12 cellular contexts compared by ENCODE assay signal in the genomic region with DNA sequence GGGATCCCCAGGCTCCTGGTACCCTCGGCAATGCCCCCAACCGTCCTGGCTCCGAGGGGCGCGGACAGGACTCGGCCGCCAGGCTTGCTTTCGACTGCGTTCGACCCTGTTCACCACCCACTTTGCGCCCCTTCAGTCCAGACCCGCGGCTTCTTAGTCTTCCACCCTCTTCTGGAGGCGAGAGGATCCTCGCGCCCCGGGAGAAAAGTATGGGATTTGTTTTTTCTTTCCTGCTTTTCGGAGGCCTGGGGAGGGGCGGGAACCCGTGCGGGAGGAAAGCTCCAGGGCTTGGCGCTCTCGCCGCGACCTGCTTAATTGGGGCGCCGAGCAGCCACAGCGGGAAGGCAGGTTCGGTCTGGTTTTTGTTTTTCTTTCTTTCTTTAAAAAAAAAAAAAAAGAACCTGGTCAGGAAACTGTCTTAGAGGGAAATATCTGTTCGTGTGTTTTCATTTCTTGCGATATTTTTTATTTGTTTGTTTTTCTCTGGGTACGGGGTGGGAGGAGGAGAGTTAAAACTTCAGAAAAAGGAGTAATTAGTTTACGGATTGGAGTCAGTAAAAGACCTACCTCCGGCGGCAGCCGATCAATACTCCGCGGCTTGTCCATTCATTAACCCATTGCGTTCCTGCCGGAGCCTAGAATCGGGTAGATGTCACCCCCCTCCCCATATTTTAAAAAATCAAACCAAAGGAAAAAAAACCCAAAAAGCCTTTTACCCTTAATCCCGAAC. TPM values are rescaled to one million over a fixed set of nuclear protein-coding genes. Genes with fewer than 3 reads are reported as not detected.
DNase-seq lines count a peak whose midpoint lies in the region; ATAC-seq and TF ChIP-seq lines count a peak whose summit lies in the region.
"Had no signal": no experiment of that assay in that cellular context is flagged by ENCODE, and none has a peak within 500 bp of the region (broad histone marks: within the 10 kb centered on the region; RNA-seq: fewer than 3 reads in every experiment).

No MANE protein-coding gene starts in this region.

- POLR2A ChIA-PET in activated CD4-positive, alpha-beta T cell treated with anti-CD3 and anti-CD28 coated beads for 36 hours (lab: Charles Lee) = no interaction called here

- no peaks in the 10 kb centered on the region for H3K9me3 Mint-ChIP-seq in activated CD4-positive, alpha-beta T cell treated with anti-CD3 and anti-CD28 coated beads for 36 hours (ENCODE audit: low read depth)
- H3K9me3 Mint-ChIP-seq: dendritic cell treated with granulocyte-macrophage colony-stimulating factor and Interleukin-4, amounts not matched to agents 40 ng/mL and 50 ng/mL, for 4 days had no signal

- no peaks in the 10 kb centered on the region for H3K9me3 ChIP-seq in ascending aorta
- no peaks in the 10 kb centered on the region for H3K9me3 ChIP-seq in thoracic aorta

- H3K27me3 Mint-ChIP-seq in activated CD4-positive, alpha-beta T cell treated with anti-CD3 and anti-CD28 coated beads for 36 hours = peaks cover 72% of the 10 kb centered on the region

- CTCF ChIA-PET in activated CD4-positive, alpha-beta T cell treated with anti-CD3 and anti-CD28 coated beads for 36 hours (lab: Charles Lee) = interaction anchor here (0.7 kb wide), 1 partner anchor 46 kb away, joined by 3 read pairs; no protein-coding TSS in a partner anchor

- peak overlapping the region; percentile 52 for H3K4me3 Mint-ChIP-seq in activated CD4-positive, alpha-beta T cell treated with anti-CD3 and anti-CD28 coated beads for 36 hours
- H3K4me3 Mint-ChIP-seq: dendritic cell treated with granulocyte-macrophage colony-stimulating factor and Interleukin-4, amounts not matched to agents 40 ng/mL and 50 ng/mL, for 4 days; IgD-negative memory B cell had no signal

- TF ChIP-seq CTCF in ascending aorta (IDR thresholded peaks at IDR 0.05) = no peak
- no peak for TF ChIP-seq CTCF in thoracic aorta (IDR thresholded peaks at IDR 0.05)

- no peaks in the 10 kb centered on the region for H3K36me3 Mint-ChIP-seq in activated CD4-positive, alpha-beta T cell treated with anti-CD3 and anti-CD28 coated beads for 36 hours (ENCODE audit: low read depth)
- H3K36me3 Mint-ChIP-seq: IgD-negative memory B cell had no signal

- H3K36me3 ChIP-seq in ascending aorta (no peaks in the 10 kb centered on the region), thoracic aorta (no peaks in the 10 kb centered on the region)

- H3K4me1 Mint-ChIP-seq in activated CD4-positive, alpha-beta T cell treated with anti-CD3 and anti-CD28 coated beads for 36 hours = peaks cover 31% of the 10 kb centered on the region

- peaks cover 6 to 22% of the 10 kb centered on the region in 2 donors for H3K4me1 ChIP-seq in ascending aorta
- peaks cover 24 to 28% of the 10 kb centered on the region in 2 donors for H3K4me1 ChIP-seq in thoracic aorta (ENCODE audit: control insufficient read depth in 1 of 2, low read depth in 2 of 2)

- no peak for DNase-seq in activated CD4-positive, alpha-beta T cell treated with anti-CD3 and anti-CD28 coated beads for 36 hours
- DNase-seq in activated CD4-positive, alpha-beta T cell treated with anti-CD3 and anti-CD28 coated beads for 1 hour = no peak
- peak in 1 of 2 donors; percentile 2 for DNase-seq in ascending aorta (ENCODE audit: low spot score in 2 of 2)
- peak; percentile 46 for DNase-seq in left kidney (ENCODE audit: low read depth, low spot score)
- no peak for DNase-seq in thoracic aorta (ENCODE audit: low spot score)
- DNase-seq in GDM1 (lab: John Stamatoyannopoulos, UW) = no peak

- H3K4me3 ChIP-seq in ascending aorta = peak overlapping the region; percentile 43 to 46
- H3K4me3 ChIP-seq in thoracic aorta = peak overlapping the region; percentile 65

- ATAC-seq in activated CD4-positive, alpha-beta T cell treated with anti-CD3 and anti-CD28 coated beads for 36 hours = no peak
- no peak for ATAC-seq in thoracic aorta (ENCODE audit: insufficient number of reproducible peaks, low FRiP score, low read depth)
- no peak for ATAC-seq in HG03159 (IDR thresholded peaks at IDR 0.05; ENCODE audit: unreplicated experiment)
- no peak for ATAC-seq in GM21786 (IDR thresholded peaks at IDR 0.05; ENCODE audit: unreplicated experiment)

- intact Hi-C loops in activated CD4-positive, alpha-beta T cell treated with anti-CD3 and anti-CD28 coated beads for 36 hours (cut with DNase I, micrococcal nuclease) = loop anchor here (1.0 to 10.0 kb wide), 3 partner anchors 8 to 407 kb away; no protein-coding TSS in a partner anchor
- intact Hi-C loops in ascending aorta (cut with DNase I) = loop anchor here (2.0 to 10.0 kb wide), 2 partner anchors 101 to 169 kb away; a partner anchor contains a TSS

- H3K27me3 ChIP-seq in ascending aorta (peaks cover 43% of the 10 kb centered on the region), thoracic aorta (replicated peaks; ENCODE audit: insufficient read depth) (peaks cover 28% of the 10 kb centered on the region)

- H3K27ac ChIP-seq in ascending aorta = no peak overlapping the region
- H3K27ac ChIP-seq in thoracic aorta = no peak overlapping the region
- H3K27ac ChIP-seq: C4-2B had no signal

- H3K27ac Mint-ChIP-seq in activated CD4-positive, alpha-beta T cell treated with anti-CD3 and anti-CD28 coated beads for 36 hours = no peak overlapping the region
- H3K27ac Mint-ChIP-seq: dendritic cell treated with granulocyte-macrophage colony-stimulating factor and Interleukin-4, amounts not matched to agents 40 ng/mL and 50 ng/mL, for 4 days; IgD-negative memory B cell had no signal

RNA-seq across cellular contexts. Expression of a gene that starts 1.6 kb away (rescaled TPM):
- not detected for total RNA-seq in activated CD4-positive, alpha-beta T cell treated with anti-CD3 and anti-CD28 coated beads for 36 hours
- total RNA-seq in ascending aorta (not detected), thoracic aorta (not detected)
- total RNA-seq: SK-MEL-5 had no signal
